Comparison of ENCODE assay signal across 25 cellular contexts in genomic region chr12:30813741-30814687, GRCh38. TPM values are rescaled to one million over a fixed set of nuclear protein-coding genes. Genes with fewer than 3 reads are reported as not detected.
DNase-seq lines count a peak whose midpoint lies in the region; ATAC-seq and TF ChIP-seq lines count a peak whose summit lies in the region.
"Had no signal": no experiment of that assay in that cellular context is flagged by ENCODE, and none has a peak within 500 bp of the region (broad histone marks: within the 10 kb centered on the region; RNA-seq: fewer than 3 reads in every experiment).

No MANE protein-coding gene starts in this region.

- TF ChIP-seq CTCF in IMR-90 (conservative IDR thresholded peaks at IDR 0.05; ENCODE audit: low read depth, low read length) (no peak), fibroblast of lung (conservative IDR thresholded peaks at IDR 0.05 in 1 of 2, IDR thresholded peaks at IDR 0.05 in 1 of 2; ENCODE audit: low read depth in 1 of 2, low read length in 2 of 2) (no peak), HFFc6 (IDR thresholded peaks at IDR 0.05) (no peak)

- H4K20me1 ChIP-seq in IMR-90 (ENCODE audit: insufficient read depth, low read length) (no peaks in the 10 kb centered on the region), fibroblast of lung (ENCODE audit: control insufficient read depth, extremely low read depth, insufficient read depth, low read length) (no peaks in the 10 kb centered on the region)
- H4K20me1 ChIP-seq: BLaER1 treated with 17β-estradiol and CSF1 and Interleukin-3, amounts not matched to agents 10 nM and 100 nM had no signal

- H3K4me2 ChIP-seq in IMR-90 (ENCODE audit: low read depth, low read length) (no peak overlapping the region), fibroblast of lung (ENCODE audit: extremely low read depth, insufficient read depth, low read length) (no peak overlapping the region)
- H3K4me2 ChIP-seq: BLaER1 treated with 17β-estradiol and CSF1 and Interleukin-3, amounts not matched to agents 10 nM and 100 nM had no signal

- H2AK9ac ChIP-seq in IMR-90 (replicated peaks; ENCODE audit: low read depth, low read length, poor library complexity) = no peak overlapping the region

- H3K27me3 Mint-ChIP-seq in activated CD4-positive, alpha-beta T cell treated with anti-CD3 and anti-CD28 coated beads for 36 hours = peaks cover 23% of the 10 kb centered on the region
- peaks cover 27% of the 10 kb centered on the region for H3K27me3 Mint-ChIP-seq in activated CD4-positive, alpha-beta T cell treated with anti-CD3 and anti-CD28 coated beads, Interleukin-2, amount 10 ng/mL, durations not matched to agents 24 days and 14 days
- peaks cover 13% of the 10 kb centered on the region; the same call in 1 of the 2 replicates for H3K27me3 Mint-ChIP-seq in HFFc6 (ENCODE audit: insufficient read depth)

- no peak overlapping the region for H2BK20ac ChIP-seq in IMR-90 (ENCODE audit: low read depth, low read length)

- no peak overlapping the region for H4K5ac ChIP-seq in IMR-90 (ENCODE audit: low read depth, low read length)

- H3K23ac ChIP-seq in IMR-90 (ENCODE audit: low read depth, low read length) = no peak overlapping the region

- no peaks in the 10 kb centered on the region for H3K9me3 ChIP-seq in IMR-90 (ENCODE audit: control insufficient read depth, insufficient read depth, low read length)
- H3K9me3 ChIP-seq in fibroblast of lung (ENCODE audit: control insufficient read depth, insufficient read depth, low read depth, low read length) = no peaks in the 10 kb centered on the region
- H3K9me3 ChIP-seq: BLaER1 treated with 17β-estradiol and CSF1 and Interleukin-3, amounts not matched to agents 10 nM and 100 nM; gastrocnemius medialis; ovary; right atrium auricular region had no signal

- in situ Hi-C loops in IMR-90 (cut with MboI; ENCODE audit: low sequenced_read_pairs) = loop anchor here (25.0 kb wide), 2 partner anchors 502 to 1302 kb away; no protein-coding TSS in a partner anchor

- H3K9ac ChIP-seq in IMR-90 (ENCODE audit: low read depth, low read length) (no peak overlapping the region), fibroblast of lung (ENCODE audit: insufficient read depth, low read length) (no peak overlapping the region)
- H3K9ac ChIP-seq: BLaER1 treated with 17β-estradiol and CSF1 and Interleukin-3, amounts not matched to agents 10 nM and 100 nM had no signal

- no peak overlapping the region for H3K14ac ChIP-seq in IMR-90 (replicated peaks; ENCODE audit: low read depth, low read length)

- dilution Hi-C loops in IMR-90 (cut with HindIII; ENCODE audit: low sequenced_read_pairs, unreplicated experiment) = no loop called here

- no peak overlapping the region for H2BK5ac ChIP-seq in IMR-90 (ENCODE audit: low read depth, low read length, poor library complexity, severe bottlenecking)

- BruUV-seq in IMR-90 (replicated peaks; lab: Mats Ljungman, UMichigan) = no TSS peak

- TF ChIP-seq RAD21 in IMR-90 (IDR thresholded peaks at IDR 0.05; ENCODE audit: low read length) = no peak

- no peak overlapping the region for H2BK15ac ChIP-seq in IMR-90 (ENCODE audit: low read depth, low read length)

- H3K4ac ChIP-seq in IMR-90 (ENCODE audit: low read depth, low read length) = no peak overlapping the region

- H3K36me3 ChIP-seq in IMR-90 (ENCODE audit: control insufficient read depth, insufficient read depth, low read length) = no peaks in the 10 kb centered on the region
- H3K36me3 ChIP-seq in fibroblast of lung (ENCODE audit: control insufficient read depth, insufficient read depth, low read length) = no peaks in the 10 kb centered on the region
- H3K36me3 ChIP-seq: BLaER1 treated with 17β-estradiol and CSF1 and Interleukin-3, amounts not matched to agents 10 nM and 100 nM; gastrocnemius medialis; ovary; right atrium auricular region had no signal

- H3K4me1 ChIP-seq in IMR-90 (ENCODE audit: control insufficient read depth, insufficient read depth, low read length) (peaks cover 2% of the 10 kb centered on the region; the same call in 1 of the 2 replicates), fibroblast of lung (ENCODE audit: control insufficient read depth, extremely low read depth, insufficient read depth, low read length) (no peaks in the 10 kb centered on the region)
- H3K4me1 ChIP-seq: BLaER1 treated with 17β-estradiol and CSF1 and Interleukin-3, amounts not matched to agents 10 nM and 100 nM; gastrocnemius medialis; right atrium auricular region had no signal

- H3K4me3 ChIP-seq in IMR-90 (ENCODE audit: insufficient read depth, low read depth, low read length) = no peak overlapping the region
- H3K4me3 ChIP-seq in fibroblast of lung (replicated peaks in 1 of 4; ENCODE audit: control extremely low read depth in 1 of 4, insufficient read depth in 1 of 4, low read depth in 3 of 4, low read length in 4 of 4) = no peak overlapping the region
- no peak overlapping the region for H3K4me3 ChIP-seq in skeletal muscle cell (ENCODE audit: low read depth, low read length)
- H3K4me3 ChIP-seq: BLaER1 treated with 17β-estradiol and CSF1 and Interleukin-3, amounts not matched to agents 10 nM and 100 nM; coronary artery; gastrocnemius medialis; ovary; right atrium auricular region had no signal

- WGBS in IMR-90 (ENCODE audit: extremely low coverage in 2 of 2, insufficient read length in 1 of 2), 2 experiments = no CpG with 5 or more reads among the region's 2 CpGs

- no peak overlapping the region for H4K91ac ChIP-seq in IMR-90 (ENCODE audit: insufficient read depth, low read depth, low read length)

- POLR2A ChIA-PET in activated CD4-positive, alpha-beta T cell treated with anti-CD3 and anti-CD28 coated beads for 36 hours (lab: Charles Lee) = no interaction called here
- POLR2A ChIA-PET in IMR-90 (lab: Charles Lee; ENCODE audit: unreplicated experiment) = no interaction called here

- DNase-seq in activated CD4-positive, alpha-beta T cell treated with anti-CD3 and anti-CD28 coated beads for 36 hours = no peak
- no peak for DNase-seq in activated CD4-positive, alpha-beta T cell treated with anti-CD3 and anti-CD28 coated beads, Interleukin-2, amount 10 ng/mL, durations not matched to agents 24 days and 14 days
- DNase-seq in IMR-90 (peak; percentile 50), fibroblast of lung (ENCODE audit: low read depth in 2 of 2) (peak; percentile 13 to 30), skeletal muscle cell (ENCODE audit: low read depth) (peak; percentile 36), HuH-7.5 (ENCODE audit: low spot score) (no peak), HFFc6 (no peak)
- DNase-seq: ACHN; activated CD4-positive, alpha-beta T cell treated with anti-CD3 and anti-CD28 coated beads, Interleukin-2, amount 10 ng/mL, durations not matched to agents 7 days and 5 days; activated CD8-positive, alpha-beta memory T cell treated with anti-CD3 and anti-CD28 coated beads, Interleukin-2, amount 50 U/mL, for 48 hours; activated naive CD4-positive, alpha-beta T cell treated with anti-CD3 and anti-CD28 coated beads, Interleukin-2, amount 10 ng/mL, durations not matched to agents 7 days and 5 days; gastrocnemius medialis; naive thymus-derived CD8-positive, alpha-beta T cell; NCI-H1436; OCI-M1; ovary; SHP77 treated with DMSO at 0.1 percent for 48 hours; stimulated activated CD8-positive, alpha-beta memory T cell treated with anti-CD3 and anti-CD28 coated beads, Interleukin-4, amount 100 ng/mL, for 48 hours; substantia nigra had no signal

- H3K27me3 ChIP-seq in IMR-90 (ENCODE audit: control insufficient read depth, insufficient read depth, low read length) (peaks cover 6% of the 10 kb centered on the region; the same call in 1 of the 2 replicates), fibroblast of lung (ENCODE audit: control insufficient read depth, insufficient read depth, low read length) (no peaks in the 10 kb centered on the region)
- H3K27me3 ChIP-seq: BLaER1 treated with 17β-estradiol and CSF1 and Interleukin-3, amounts not matched to agents 10 nM and 100 nM; gastrocnemius medialis; ovary had no signal

- H3K27ac ChIP-seq in IMR-90 (ENCODE audit: insufficient read depth, low read length) (no peak overlapping the region), fibroblast of lung (ENCODE audit: insufficient read depth, low read length) (no peak overlapping the region)
- H3K27ac ChIP-seq: BLaER1 treated with 17β-estradiol and CSF1 and Interleukin-3, amounts not matched to agents 10 nM and 100 nM; coronary artery; gastrocnemius medialis; ovary; right atrium auricular region had no signal

- H3K79me2 ChIP-seq in fibroblast of lung (ENCODE audit: control insufficient read depth, insufficient read depth, low read length) = no peaks in the 10 kb centered on the region

- H3K9me1 ChIP-seq in IMR-90 (ENCODE audit: insufficient read depth, low read length) = no peaks in the 10 kb centered on the region

- no peak overlapping the region for H2AFZ ChIP-seq in IMR-90 (replicated peaks; ENCODE audit: low read length, poor library complexity)
- no peak overlapping the region for H2AFZ ChIP-seq in fibroblast of lung (ENCODE audit: low read length)

- no peak overlapping the region for H3K18ac ChIP-seq in IMR-90 (ENCODE audit: low read depth, low read length)

- H3K27ac Mint-ChIP-seq in activated CD4-positive, alpha-beta T cell treated with anti-CD3 and anti-CD28 coated beads for 36 hours = no peak overlapping the region
- H3K27ac Mint-ChIP-seq in activated CD4-positive, alpha-beta T cell treated with anti-CD3 and anti-CD28 coated beads, Interleukin-2, amount 10 ng/mL, durations not matched to agents 24 days and 14 days = no peak overlapping the region
- no peak overlapping the region for H3K27ac Mint-ChIP-seq in HFFc6
- H3K27ac Mint-ChIP-seq: activated CD4-positive, alpha-beta T cell treated with anti-CD3 and anti-CD28 coated beads, Interleukin-2, amount 10 ng/mL, durations not matched to agents 7 days and 5 days; activated naive CD4-positive, alpha-beta T cell treated with anti-CD3 and anti-CD28 coated beads, Interleukin-2, amount 10 ng/mL, durations not matched to agents 7 days and 5 days; memory B cell; naive thymus-derived CD8-positive, alpha-beta T cell had no signal

- H4K8ac ChIP-seq in IMR-90 (ENCODE audit: low read depth in 2 of 2, low read length in 2 of 2) = no peak overlapping the region

- H3K36me3 Mint-ChIP-seq in activated CD4-positive, alpha-beta T cell treated with anti-CD3 and anti-CD28 coated beads for 36 hours (ENCODE audit: low read depth) = no peaks in the 10 kb centered on the region
- no peaks in the 10 kb centered on the region for H3K36me3 Mint-ChIP-seq in activated CD4-positive, alpha-beta T cell treated with anti-CD3 and anti-CD28 coated beads, Interleukin-2, amount 10 ng/mL, durations not matched to agents 24 days and 14 days (ENCODE audit: low read depth)
- no peaks in the 10 kb centered on the region for H3K36me3 Mint-ChIP-seq in HFFc6 (ENCODE audit: low read depth)
- H3K36me3 Mint-ChIP-seq: activated naive CD4-positive, alpha-beta T cell treated with anti-CD3 and anti-CD28 coated beads, Interleukin-2, amount 10 ng/mL, durations not matched to agents 7 days and 5 days; memory B cell; naive thymus-derived CD8-positive, alpha-beta T cell had no signal

- peaks cover 2% of the 10 kb centered on the region for H3K4me1 Mint-ChIP-seq in activated CD4-positive, alpha-beta T cell treated with anti-CD3 and anti-CD28 coated beads for 36 hours
- H3K4me1 Mint-ChIP-seq in activated CD4-positive, alpha-beta T cell treated with anti-CD3 and anti-CD28 coated beads, Interleukin-2, amount 10 ng/mL, durations not matched to agents 24 days and 14 days = no peaks in the 10 kb centered on the region
- H3K4me1 Mint-ChIP-seq in HFFc6 (ENCODE audit: low read depth) = no peaks in the 10 kb centered on the region
- H3K4me1 Mint-ChIP-seq: activated CD4-positive, alpha-beta T cell treated with anti-CD3 and anti-CD28 coated beads, Interleukin-2, amount 10 ng/mL, durations not matched to agents 7 days and 5 days; activated naive CD4-positive, alpha-beta T cell treated with anti-CD3 and anti-CD28 coated beads, Interleukin-2, amount 10 ng/mL, durations not matched to agents 7 days and 5 days; memory B cell; naive thymus-derived CD8-positive, alpha-beta T cell had no signal

- CTCF ChIA-PET in activated CD4-positive, alpha-beta T cell treated with anti-CD3 and anti-CD28 coated beads for 36 hours (lab: Charles Lee) = interaction anchor here (0.6 to 1.3 kb wide), 5 partner anchors 8 to 1295 kb away, joined by 3 to 5 read pairs (median 3); no protein-coding TSS in a partner anchor
- CTCF ChIA-PET in IMR-90 (lab: Yijun Ruan, JAX) = no interaction called here

- no peak for TF ChIP-seq POLR2A in IMR-90 (IDR thresholded peaks at IDR 0.05; ENCODE audit: low read depth, low read length)

- H3K9me3 Mint-ChIP-seq in activated CD4-positive, alpha-beta T cell treated with anti-CD3 and anti-CD28 coated beads for 36 hours (ENCODE audit: low read depth) = no peaks in the 10 kb centered on the region
- H3K9me3 Mint-ChIP-seq in activated CD4-positive, alpha-beta T cell treated with anti-CD3 and anti-CD28 coated beads, Interleukin-2, amount 10 ng/mL, durations not matched to agents 24 days and 14 days = no peaks in the 10 kb centered on the region
- H3K9me3 Mint-ChIP-seq in HFFc6 = no peaks in the 10 kb centered on the region
- H3K9me3 Mint-ChIP-seq: activated CD4-positive, alpha-beta T cell treated with anti-CD3 and anti-CD28 coated beads, Interleukin-2, amount 10 ng/mL, durations not matched to agents 7 days and 5 days; activated naive CD4-positive, alpha-beta T cell treated with anti-CD3 and anti-CD28 coated beads, Interleukin-2, amount 10 ng/mL, durations not matched to agents 7 days and 5 days; memory B cell; naive thymus-derived CD8-positive, alpha-beta T cell had no signal

- H3K56ac ChIP-seq in IMR-90 (ENCODE audit: extremely low read depth, insufficient read depth, low read length) = no peak overlapping the region

- no peaks in the 10 kb centered on the region for H3K79me1 ChIP-seq in IMR-90 (ENCODE audit: low read depth in 1 of 2, low read length in 2 of 2)

- no peak overlapping the region for H2AK5ac ChIP-seq in IMR-90 (ENCODE audit: low read depth, low read length)

- no peak overlapping the region for H2BK120ac ChIP-seq in IMR-90 (ENCODE audit: low read depth, low read length)

- peak; percentile 77 for ATAC-seq in activated CD4-positive, alpha-beta T cell treated with anti-CD3 and anti-CD28 coated beads for 36 hours
- peak; percentile 35; the same call in 1 of the 2 replicates for ATAC-seq in IMR-90 (ENCODE audit: low read depth)
- no peak for ATAC-seq in HG02678 (IDR thresholded peaks at IDR 0.05; ENCODE audit: unreplicated experiment)
- ATAC-seq: gastrocnemius medialis; HCT116; naive thymus-derived CD8-positive, alpha-beta T cell had no signal

- intact Hi-C loops in activated CD4-positive, alpha-beta T cell treated with anti-CD3 and anti-CD28 coated beads for 36 hours (cut with DNase I, micrococcal nuclease) = no loop called here
- intact Hi-C loops in activated CD4-positive, alpha-beta T cell treated with anti-CD3 and anti-CD28 coated beads, Interleukin-2, amount 10 ng/mL, durations not matched to agents 24 days and 14 days (cut with micrococcal nuclease) = no loop called here
- intact Hi-C loops in IMR-90 (cut with micrococcal nuclease) = no loop called here

- no peak overlapping the region for H3K4me3 Mint-ChIP-seq in activated CD4-positive, alpha-beta T cell treated with anti-CD3 and anti-CD28 coated beads for 36 hours
- H3K4me3 Mint-ChIP-seq in activated CD4-positive, alpha-beta T cell treated with anti-CD3 and anti-CD28 coated beads, Interleukin-2, amount 10 ng/mL, durations not matched to agents 24 days and 14 days = no peak overlapping the region
- no peak overlapping the region for H3K4me3 Mint-ChIP-seq in HFFc6
- H3K4me3 Mint-ChIP-seq: activated CD4-positive, alpha-beta T cell treated with anti-CD3 and anti-CD28 coated beads, Interleukin-2, amount 10 ng/mL, durations not matched to agents 7 days and 5 days; activated naive CD4-positive, alpha-beta T cell treated with anti-CD3 and anti-CD28 coated beads, Interleukin-2, amount 10 ng/mL, durations not matched to agents 7 days and 5 days; memory B cell; naive thymus-derived CD8-positive, alpha-beta T cell had no signal

RNA-seq across cellular contexts. Expression of gene CAPRIN2, which starts 59.3 kb away (rescaled TPM):
- total RNA-seq in activated CD4-positive, alpha-beta T cell treated with anti-CD3 and anti-CD28 coated beads for 36 hours = 10 to 100 TPM; 10.0 to 19.8 TPM
- total RNA-seq in activated CD4-positive, alpha-beta T cell treated with anti-CD3 and anti-CD28 coated beads, Interleukin-2, amount 10 ng/mL, durations not matched to agents 24 days and 14 days = 8.6 and 12.2 TPM in 2 replicates
- total RNA-seq in IMR-90 (2012; rRNA removed) (23.1 and 23.8 TPM in 2 replicates), fibroblast of lung (17.2 and 20.3 TPM in 2 replicates)
- polyA plus RNA-seq in IMR-90 (2012; rRNA removed) (15.3 and 18.9 TPM in 2 replicates), fibroblast of lung (10.4 and 10.8 TPM in 2 replicates)
- 1.9 and 2.2 TPM in 2 replicates for polyA plus RNA-seq in IMR-90 (2012; cell fraction: cytosol; rRNA removed)
- polyA plus RNA-seq in IMR-90 (2012; cell fraction: nucleus; rRNA removed; ENCODE audit: low replicate concordance) = 14.5 and 102 TPM in 2 replicates
- polyA plus RNA-seq in fibroblast of lung (2012) = 6.9 and 8.2 TPM in 2 replicates
- 2.7 TPM in 1 of 2 replicates, not detected in the other for polyA minus RNA-seq in fibroblast of lung (ENCODE audit: low replicate concordance)
- total RNA-seq in HFFc6 (2021; fragmentation: NEBNext Ultra II Directional; extraction: Animal tissue kit (Norgen Biotek cat#: 25700)) = 10 to 100 TPM; 13.3 to 21.4 (median 19.1) TPM

Comparison
In these comparisons a context has a peak if more than half of its experiments do, and no peak if none do; other contexts are left out.
1. DNase-seq: peak in IMR-90 (single experiment), fibroblast of lung (2 of 2) and skeletal muscle cell (single experiment); none in activated CD4-positive, alpha-beta T cell treated with anti-CD3 and anti-CD28 coated beads for 36 hours (single experiment), activated CD4-positive, alpha-beta T cell treated with anti-CD3 and anti-CD28 coated beads, Interleukin-2, amount 10 ng/mL, durations not matched to agents 24 days and 14 days (single experiment), HuH-7.5 (single experiment) and HFFc6 (single experiment).